ENCODE assay signal across 1 cellular context in the genomic region with DNA sequence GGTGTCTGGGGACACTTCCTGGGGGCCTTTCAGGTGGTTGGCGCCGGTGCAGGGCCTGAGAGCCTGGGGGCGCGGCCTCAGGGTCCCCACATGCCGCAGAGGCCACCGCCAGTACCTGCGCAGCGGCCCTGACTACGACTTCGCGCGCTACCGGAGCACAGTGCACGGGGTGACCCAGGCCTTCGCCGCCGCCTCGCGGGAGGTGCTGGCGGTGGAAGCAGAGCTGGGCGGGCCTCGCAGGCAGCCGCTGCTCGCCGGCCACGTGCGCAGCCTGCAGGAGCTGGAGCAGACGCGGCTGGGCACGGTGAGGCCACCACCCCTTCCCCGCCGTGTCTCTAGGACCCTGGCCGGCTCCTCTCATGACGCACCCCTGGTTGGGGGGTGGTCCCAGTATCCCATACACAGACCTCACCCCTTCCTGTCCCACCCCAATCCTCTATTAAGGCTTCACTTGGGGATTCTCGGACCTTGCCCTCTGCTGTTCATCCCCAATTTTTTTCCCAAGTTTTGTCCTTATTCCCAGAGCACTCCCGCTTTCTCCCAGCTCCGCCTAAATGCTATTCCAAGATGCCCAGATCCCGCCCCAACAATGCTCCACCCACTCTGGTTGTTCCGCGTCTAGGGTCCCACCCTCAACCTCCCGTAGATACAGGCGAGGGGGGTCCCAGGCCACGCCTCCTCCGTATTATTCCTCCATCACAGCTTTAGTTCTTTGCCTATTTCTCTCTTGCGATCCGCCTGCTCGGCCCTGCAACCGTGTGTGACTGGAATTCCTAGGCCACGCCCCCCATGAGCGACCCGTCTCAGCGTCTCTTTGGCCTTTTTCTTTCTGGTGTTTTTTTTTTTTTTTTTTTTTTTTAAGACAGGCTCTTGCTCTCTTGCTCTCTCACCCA.
TF ChIP-seq lines count a peak whose summit lies in the region.

No MANE protein-coding gene starts in this region.

TF ChIP-seq in HepG2, 621 proteins besides CTCF, POLR2A, EP300 and RAD21 (continued from another document and continues in another):
- TF ChIP-seq, protein P1, sequence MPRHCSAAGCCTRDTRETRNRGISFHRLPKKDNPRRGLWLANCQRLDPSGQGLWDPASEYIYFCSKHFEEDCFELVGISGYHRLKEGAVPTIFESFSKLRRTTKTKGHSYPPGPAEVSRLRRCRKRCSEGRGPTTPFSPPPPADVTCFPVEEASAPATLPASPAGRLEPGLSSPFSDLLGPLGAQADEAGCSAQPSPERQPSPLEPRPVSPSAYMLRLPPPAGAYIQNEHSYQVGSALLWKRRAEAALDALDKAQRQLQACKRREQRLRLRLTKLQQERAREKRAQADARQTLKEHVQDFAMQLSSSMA (CRISPR knock-in tag; IDR thresholded peaks at IDR 0.05) = peak; percentile 83; the same call in 1 of the 2 replicates
- TF ChIP-seq ZMAT3 (CRISPR knock-in tag; conservative IDR thresholded peaks at IDR 0.05) (peak; percentile 95; the same call in 1 of the 2 replicates), ZNF605 (CRISPR knock-in tag; IDR thresholded peaks at IDR 0.05) (peak; percentile 92), TBX2 (CRISPR knock-in tag; IDR thresholded peaks at IDR 0.05; ENCODE audit: borderline replicate concordance) (peak; percentile 84; the same call in 1 of the 2 replicates), DNMT1 (CRISPR knock-in tag; IDR thresholded peaks at IDR 0.05) (peak; percentile 92; the same call in 1 of the 2 replicates), BORCS8-MEF2B (CRISPR knock-in tag; IDR thresholded peaks at IDR 0.05) (peak; percentile 91), POLR2G (IDR thresholded peaks at IDR 0.05; ENCODE audit: low read depth, low read length) (peak; percentile 6; the same call in 1 of the 2 replicates), FLYWCH1 (CRISPR knock-in tag; IDR thresholded peaks at IDR 0.05) (no peak), KLF16 (CRISPR knock-in tag; IDR thresholded peaks at IDR 0.05) (peak in 1 of 2 experiments; percentile 97; a peak in 3 of 4 replicates), ZNF138 (CRISPR knock-in tag; IDR thresholded peaks at IDR 0.05; ENCODE audit: low read depth) (peak; percentile 97; the same call in 1 of the 2 replicates), RNF2 (conservative IDR thresholded peaks at IDR 0.05; ENCODE audit: low read depth) (peak; percentile 97), SCMH1 (CRISPR knock-in tag; IDR thresholded peaks at IDR 0.05; ENCODE audit: borderline replicate concordance) (no peak), ZNF737 (CRISPR knock-in tag; IDR thresholded peaks at IDR 0.05; ENCODE audit: borderline replicate concordance) (no peak), ELF3 (CRISPR knock-in tag; IDR thresholded peaks at IDR 0.05) (peak; percentile 53; the same call in 1 of the 2 replicates), SMAD1 (CRISPR knock-in tag; IDR thresholded peaks at IDR 0.05; ENCODE audit: borderline replicate concordance, low read depth) (no peak), HNF4G (IDR thresholded peaks at IDR 0.05; ENCODE audit: borderline replicate concordance, low read depth, low read length) (no peak), HNF4G (CRISPR knock-in tag; IDR thresholded peaks at IDR 0.05; ENCODE audit: borderline replicate concordance, low read depth) (peak; percentile 49; the same call in 1 of the 2 replicates), SP2 (CRISPR knock-in tag; IDR thresholded peaks at IDR 0.05) (peak; percentile 50; the same call in 1 of the 2 replicates)
- TF ChIP-seq, protein P2, sequence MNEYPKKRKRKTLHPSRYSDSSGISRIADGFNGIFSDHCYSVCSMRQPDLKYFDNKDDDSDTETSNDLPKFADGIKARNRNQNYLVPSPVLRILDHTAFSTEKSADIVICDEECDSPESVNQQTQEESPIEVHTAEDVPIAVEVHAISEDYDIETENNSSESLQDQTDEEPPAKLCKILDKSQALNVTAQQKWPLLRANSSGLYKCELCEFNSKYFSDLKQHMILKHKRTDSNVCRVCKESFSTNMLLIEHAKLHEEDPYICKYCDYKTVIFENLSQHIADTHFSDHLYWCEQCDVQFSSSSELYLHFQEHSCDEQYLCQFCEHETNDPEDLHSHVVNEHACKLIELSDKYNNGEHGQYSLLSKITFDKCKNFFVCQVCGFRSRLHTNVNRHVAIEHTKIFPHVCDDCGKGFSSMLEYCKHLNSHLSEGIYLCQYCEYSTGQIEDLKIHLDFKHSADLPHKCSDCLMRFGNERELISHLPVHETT (CRISPR knock-in tag; conservative IDR thresholded peaks at IDR 0.05) = no peak
- TF ChIP-seq, protein P3, sequence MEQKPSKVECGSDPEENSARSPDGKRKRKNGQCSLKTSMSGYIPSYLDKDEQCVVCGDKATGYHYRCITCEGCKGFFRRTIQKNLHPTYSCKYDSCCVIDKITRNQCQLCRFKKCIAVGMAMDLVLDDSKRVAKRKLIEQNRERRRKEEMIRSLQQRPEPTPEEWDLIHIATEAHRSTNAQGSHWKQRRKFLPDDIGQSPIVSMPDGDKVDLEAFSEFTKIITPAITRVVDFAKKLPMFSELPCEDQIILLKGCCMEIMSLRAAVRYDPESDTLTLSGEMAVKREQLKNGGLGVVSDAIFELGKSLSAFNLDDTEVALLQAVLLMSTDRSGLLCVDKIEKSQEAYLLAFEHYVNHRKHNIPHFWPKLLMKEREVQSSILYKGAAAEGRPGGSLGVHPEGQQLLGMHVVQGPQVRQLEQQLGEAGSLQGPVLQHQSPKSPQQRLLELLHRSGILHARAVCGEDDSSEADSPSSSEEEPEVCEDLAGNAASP (CRISPR knock-in tag; IDR thresholded peaks at IDR 0.05; ENCODE audit: borderline replicate concordance) = peak; percentile 31; the same call in 1 of the 2 replicates
- TF ChIP-seq, protein P4, sequence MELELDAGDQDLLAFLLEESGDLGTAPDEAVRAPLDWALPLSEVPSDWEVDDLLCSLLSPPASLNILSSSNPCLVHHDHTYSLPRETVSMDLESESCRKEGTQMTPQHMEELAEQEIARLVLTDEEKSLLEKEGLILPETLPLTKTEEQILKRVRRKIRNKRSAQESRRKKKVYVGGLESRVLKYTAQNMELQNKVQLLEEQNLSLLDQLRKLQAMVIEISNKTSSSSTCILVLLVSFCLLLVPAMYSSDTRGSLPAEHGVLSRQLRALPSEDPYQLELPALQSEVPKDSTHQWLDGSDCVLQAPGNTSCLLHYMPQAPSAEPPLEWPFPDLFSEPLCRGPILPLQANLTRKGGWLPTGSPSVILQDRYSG (CRISPR knock-in tag; IDR thresholded peaks at IDR 0.05) = peak; percentile 91
- TF ChIP-seq, protein P5, sequence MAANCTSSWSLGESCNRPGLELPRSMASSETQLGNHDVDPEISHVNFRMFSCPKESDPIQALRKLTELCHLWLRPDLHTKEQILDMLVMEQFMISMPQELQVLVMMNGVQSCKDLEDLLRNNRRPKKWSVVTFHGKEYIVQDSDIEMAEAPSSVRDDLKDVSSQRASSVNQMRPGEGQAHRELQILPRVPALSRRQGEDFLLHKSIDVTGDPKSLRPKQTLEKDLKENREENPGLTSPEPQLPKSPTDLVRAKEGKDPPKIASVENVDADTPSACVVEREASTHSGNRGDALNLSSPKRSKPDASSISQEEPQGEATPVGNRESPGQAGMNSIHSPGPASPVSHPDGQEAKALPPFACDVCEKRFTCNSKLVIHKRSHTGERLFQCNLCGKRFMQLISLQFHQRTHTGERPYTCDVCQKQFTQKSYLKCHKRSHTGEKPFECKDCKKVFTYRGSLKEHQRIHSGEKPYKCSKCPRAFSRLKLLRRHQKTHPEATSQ (CRISPR knock-in tag; IDR thresholded peaks at IDR 0.05; ENCODE audit: borderline replicate concordance) = 0 out of 2 replicates have a peak, but pooled peaks have one; percentile 46
- TF ChIP-seq, protein P6, sequence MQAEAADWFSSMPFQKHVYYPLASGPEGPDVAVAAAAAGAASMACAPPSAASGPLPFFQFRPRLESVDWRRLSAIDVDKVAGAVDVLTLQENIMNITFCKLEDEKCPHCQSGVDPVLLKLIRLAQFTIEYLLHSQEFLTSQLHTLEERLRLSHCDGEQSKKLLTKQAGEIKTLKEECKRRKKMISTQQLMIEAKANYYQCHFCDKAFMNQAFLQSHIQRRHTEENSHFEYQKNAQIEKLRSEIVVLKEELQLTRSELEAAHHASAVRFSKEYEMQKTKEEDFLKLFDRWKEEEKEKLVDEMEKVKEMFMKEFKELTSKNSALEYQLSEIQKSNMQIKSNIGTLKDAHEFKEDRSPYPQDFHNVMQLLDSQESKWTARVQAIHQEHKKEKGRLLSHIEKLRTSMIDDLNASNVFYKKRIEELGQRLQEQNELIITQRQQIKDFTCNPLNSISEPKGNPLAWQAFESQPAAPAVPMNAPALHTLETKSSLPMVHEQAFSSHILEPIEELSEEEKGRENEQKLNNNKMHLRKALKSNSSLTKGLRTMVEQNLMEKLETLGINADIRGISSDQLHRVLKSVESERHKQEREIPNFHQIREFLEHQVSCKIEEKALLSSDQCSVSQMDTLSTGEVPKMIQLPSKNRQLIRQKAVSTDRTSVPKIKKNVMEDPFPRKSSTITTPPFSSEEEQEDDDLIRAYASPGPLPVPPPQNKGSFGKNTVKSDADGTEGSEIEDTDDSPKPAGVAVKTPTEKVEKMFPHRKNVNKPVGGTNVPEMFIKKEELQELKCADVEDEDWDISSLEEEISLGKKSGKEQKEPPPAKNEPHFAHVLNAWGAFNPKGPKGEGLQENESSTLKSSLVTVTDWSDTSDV (CRISPR knock-in tag; IDR thresholded peaks at IDR 0.05) = peak; percentile 91; the same call in 1 of the 2 replicates
- TF ChIP-seq, protein P7, sequence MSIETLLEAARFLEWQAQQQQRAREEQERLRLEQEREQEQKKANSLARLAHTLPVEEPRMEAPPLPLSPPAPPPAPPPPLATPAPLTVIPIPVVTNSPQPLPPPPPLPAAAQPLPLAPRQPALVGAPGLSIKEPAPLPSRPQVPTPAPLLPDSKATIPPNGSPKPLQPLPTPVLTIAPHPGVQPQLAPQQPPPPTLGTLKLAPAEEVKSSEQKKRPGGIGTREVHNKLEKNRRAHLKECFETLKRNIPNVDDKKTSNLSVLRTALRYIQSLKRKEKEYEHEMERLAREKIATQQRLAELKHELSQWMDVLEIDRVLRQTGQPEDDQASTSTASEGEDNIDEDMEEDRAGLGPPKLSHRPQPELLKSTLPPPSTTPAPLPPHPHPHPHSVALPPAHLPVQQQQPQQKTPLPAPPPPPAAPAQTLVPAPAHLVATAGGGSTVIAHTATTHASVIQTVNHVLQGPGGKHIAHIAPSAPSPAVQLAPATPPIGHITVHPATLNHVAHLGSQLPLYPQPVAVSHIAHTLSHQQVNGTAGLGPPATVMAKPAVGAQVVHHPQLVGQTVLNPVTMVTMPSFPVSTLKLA (IDR thresholded peaks at IDR 0.05) = peak; percentile 46; the same call in 1 of the 2 replicates
- TF ChIP-seq, protein P8, sequence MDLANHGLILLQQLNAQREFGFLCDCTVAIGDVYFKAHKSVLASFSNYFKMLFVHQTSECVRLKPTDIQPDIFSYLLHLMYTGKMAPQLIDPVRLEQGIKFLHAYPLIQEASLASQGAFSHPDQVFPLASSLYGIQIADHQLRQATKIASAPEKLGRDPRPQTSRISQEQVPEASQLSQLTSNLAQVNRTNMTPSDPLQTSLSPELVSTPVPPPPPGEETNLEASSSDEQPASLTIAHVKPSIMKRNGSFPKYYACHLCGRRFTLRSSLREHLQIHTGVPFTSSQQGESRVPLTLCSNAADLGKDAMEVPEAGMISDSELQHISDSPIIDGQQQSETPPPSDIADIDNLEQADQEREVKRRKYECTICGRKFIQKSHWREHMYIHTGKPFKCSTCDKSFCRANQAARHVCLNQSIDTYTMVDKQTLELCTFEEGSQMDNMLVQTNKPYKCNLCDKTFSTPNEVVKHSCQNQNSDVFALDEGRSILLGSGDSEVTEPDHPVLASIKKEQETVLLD (CRISPR knock-in tag; IDR thresholded peaks at IDR 0.05; ENCODE audit: low read depth) = no peak; the same call in 1 of the 2 replicates
- TF ChIP-seq, protein P9, sequence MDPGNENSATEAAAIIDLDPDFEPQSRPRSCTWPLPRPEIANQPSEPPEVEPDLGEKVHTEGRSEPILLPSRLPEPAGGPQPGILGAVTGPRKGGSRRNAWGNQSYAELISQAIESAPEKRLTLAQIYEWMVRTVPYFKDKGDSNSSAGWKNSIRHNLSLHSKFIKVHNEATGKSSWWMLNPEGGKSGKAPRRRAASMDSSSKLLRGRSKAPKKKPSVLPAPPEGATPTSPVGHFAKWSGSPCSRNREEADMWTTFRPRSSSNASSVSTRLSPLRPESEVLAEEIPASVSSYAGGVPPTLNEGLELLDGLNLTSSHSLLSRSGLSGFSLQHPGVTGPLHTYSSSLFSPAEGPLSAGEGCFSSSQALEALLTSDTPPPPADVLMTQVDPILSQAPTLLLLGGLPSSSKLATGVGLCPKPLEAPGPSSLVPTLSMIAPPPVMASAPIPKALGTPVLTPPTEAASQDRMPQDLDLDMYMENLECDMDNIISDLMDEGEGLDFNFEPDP (CRISPR knock-in tag; conservative IDR thresholded peaks at IDR 0.05) = 0 out of 2 replicates have a peak, but pooled peaks have one; percentile 85
- TF ChIP-seq, protein P10, sequence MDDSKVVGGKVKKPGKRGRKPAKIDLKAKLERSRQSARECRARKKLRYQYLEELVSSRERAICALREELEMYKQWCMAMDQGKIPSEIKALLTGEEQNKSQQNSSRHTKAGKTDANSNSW (CRISPR knock-in tag; IDR thresholded peaks at IDR 0.05; ENCODE audit: borderline replicate concordance) = peak; percentile 93; the same call in 1 of the 2 replicates
- TF ChIP-seq, protein P11, sequence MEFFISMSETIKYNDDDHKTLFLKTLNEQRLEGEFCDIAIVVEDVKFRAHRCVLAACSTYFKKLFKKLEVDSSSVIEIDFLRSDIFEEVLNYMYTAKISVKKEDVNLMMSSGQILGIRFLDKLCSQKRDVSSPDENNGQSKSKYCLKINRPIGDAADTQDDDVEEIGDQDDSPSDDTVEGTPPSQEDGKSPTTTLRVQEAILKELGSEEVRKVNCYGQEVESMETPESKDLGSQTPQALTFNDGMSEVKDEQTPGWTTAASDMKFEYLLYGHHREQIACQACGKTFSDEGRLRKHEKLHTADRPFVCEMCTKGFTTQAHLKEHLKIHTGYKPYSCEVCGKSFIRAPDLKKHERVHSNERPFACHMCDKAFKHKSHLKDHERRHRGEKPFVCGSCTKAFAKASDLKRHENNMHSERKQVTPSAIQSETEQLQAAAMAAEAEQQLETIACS (CRISPR knock-in tag; IDR thresholded peaks at IDR 0.05) = peak; percentile 63
- TF ChIP-seq, protein P12, sequence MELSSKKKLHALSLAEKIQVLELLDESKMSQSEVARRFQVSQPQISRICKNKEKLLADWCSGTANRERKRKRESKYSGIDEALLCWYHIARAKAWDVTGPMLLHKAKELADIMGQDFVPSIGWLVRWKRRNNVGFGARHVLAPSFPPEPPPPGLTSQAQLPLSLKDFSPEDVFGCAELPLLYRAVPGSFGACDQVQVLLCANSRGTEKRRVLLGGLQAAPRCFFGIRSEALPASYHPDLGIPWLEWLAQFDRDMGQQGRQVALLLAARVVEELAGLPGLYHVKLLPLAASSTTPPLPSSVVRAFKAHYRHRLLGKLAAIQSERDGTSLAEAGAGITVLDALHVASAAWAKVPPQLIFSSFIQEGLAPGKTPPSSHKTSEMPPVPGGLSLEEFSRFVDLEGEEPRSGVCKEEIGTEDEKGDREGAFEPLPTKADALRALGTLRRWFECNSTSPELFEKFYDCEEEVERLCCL (CRISPR knock-in tag; IDR thresholded peaks at IDR 0.05; ENCODE audit: borderline replicate concordance) = peak; percentile 67; the same call in 1 of the 2 replicates
- TF ChIP-seq, protein P13, sequence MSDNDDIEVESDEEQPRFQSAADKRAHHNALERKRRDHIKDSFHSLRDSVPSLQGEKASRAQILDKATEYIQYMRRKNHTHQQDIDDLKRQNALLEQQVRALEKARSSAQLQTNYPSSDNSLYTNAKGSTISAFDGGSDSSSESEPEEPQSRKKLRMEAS (IDR thresholded peaks at IDR 0.05) = peak; percentile 99
